19 cellular contexts compared by ENCODE assay signal in genomic region chr10:92829042-92829785, GRCh38. TPM values are rescaled to one million over a fixed set of nuclear protein-coding genes. Genes with fewer than 3 reads are reported as not detected.
DNase-seq lines count a peak whose midpoint lies in the region; ATAC-seq lines count a peak whose summit lies in the region.
"Had no signal": no experiment of that assay in that cellular context is flagged by ENCODE, and none has a peak within 500 bp of the region (broad histone marks: within the 10 kb centered on the region; RNA-seq: fewer than 3 reads in every experiment).

No MANE protein-coding gene starts in this region.

- peak; percentile 30 for DNase-seq in ELF-1 (ENCODE audit: low read depth, low spot score)
- DNase-seq in KBM-7: peak; percentile 45
- DNase-seq in SJCRH30: peak; percentile 65 to 72
- DNase-seq in islet precursor cell: peak; percentile 49
- no peak for DNase-seq in stimulated activated effector memory CD8-positive, alpha-beta T cell treated with anti-CD3 and anti-CD28 coated beads, Interleukin-12 subunit alpha, Interleukin-12 subunit beta, amount 100 ng/mL, for 72 hours (ENCODE audit: low spot score in 2 of 2)
- no peak for DNase-seq in germinal center (ENCODE audit: low spot score)
- DNase-seq: activated CD4-positive, CD25-positive, alpha-beta regulatory T cell treated with anti-CD3 and anti-CD28 coated beads, Interleukin-2, amount 50 U/mL, for 72 hours; activated naive CD8-positive, alpha-beta T cell treated with anti-CD3 and anti-CD28 coated beads, Interleukin-2, amount 50 U/mL, for 24 hours; AML-193; COR-L47; MM.1S; NCI-H2029 treated with DMSO at 0.1 percent for 48 hours; NCI-H526 treated with DMSO at 0.1 percent for 48 hours; stimulated activated CD4-positive, alpha-beta T cell treated with anti-CD3 and anti-CD28 coated beads, Interleukin-2, amount 100 ng/mL, for 24 hours; stimulated activated naive CD8-positive, alpha-beta T cell treated with anti-CD3 and anti-CD28 coated beads, Interleukin-15, Interleukin-2, amounts not matched to agents 100 U/mL and 50 U/mL, for 24 hours had no signal

- no peak overlapping the region for H3K27ac ChIP-seq in SJCRH30
- H3K27ac ChIP-seq: breast epithelium had no signal

- no peak for ATAC-seq in stimulated activated effector memory CD8-positive, alpha-beta T cell treated with anti-CD3 and anti-CD28 coated beads, Interleukin-12 subunit alpha, Interleukin-12 subunit beta, amount 100 ng/mL, for 72 hours
- ATAC-seq in GM21515 (IDR thresholded peaks at IDR 0.05; ENCODE audit: unreplicated experiment): no peak
- ATAC-seq: activated naive CD8-positive, alpha-beta T cell treated with anti-CD3 and anti-CD28 coated beads, Interleukin-2, amount 50 U/mL, for 24 hours; stimulated activated naive CD8-positive, alpha-beta T cell treated with anti-CD3 and anti-CD28 coated beads, Interleukin-15, Interleukin-2, amounts not matched to agents 100 U/mL and 50 U/mL, for 24 hours had no signal

- H3K27ac Mint-ChIP-seq in stimulated activated effector memory CD8-positive, alpha-beta T cell treated with anti-CD3 and anti-CD28 coated beads, Interleukin-12 subunit alpha, Interleukin-12 subunit beta, amount 100 ng/mL, for 72 hours: no peak overlapping the region
- H3K27ac Mint-ChIP-seq: activated naive CD8-positive, alpha-beta T cell treated with anti-CD3 and anti-CD28 coated beads, Interleukin-2, amount 50 U/mL, for 24 hours had no signal

- H3K36me3 ChIP-seq in SJCRH30: no peaks in the 10 kb centered on the region
- H3K36me3 ChIP-seq: breast epithelium, tibial nerve had no signal

- no peaks in the 10 kb centered on the region for H3K9me3 ChIP-seq in SJCRH30 (replicated peaks)
- H3K9me3 ChIP-seq: breast epithelium, tibial nerve had no signal

- H3K9me3 Mint-ChIP-seq in stimulated activated effector memory CD8-positive, alpha-beta T cell treated with anti-CD3 and anti-CD28 coated beads, Interleukin-12 subunit alpha, Interleukin-12 subunit beta, amount 100 ng/mL, for 72 hours: no peaks in the 10 kb centered on the region
- H3K9me3 Mint-ChIP-seq: nephron had no signal

- peaks cover 4% of the 10 kb centered on the region; the same call in 1 of the 2 replicates for H3K4me1 ChIP-seq in SJCRH30
- H3K4me1 ChIP-seq: breast epithelium, tibial nerve had no signal

- no peaks in the 10 kb centered on the region for H3K36me3 Mint-ChIP-seq in stimulated activated effector memory CD8-positive, alpha-beta T cell treated with anti-CD3 and anti-CD28 coated beads, Interleukin-12 subunit alpha, Interleukin-12 subunit beta, amount 100 ng/mL, for 72 hours

- H3K4me1 Mint-ChIP-seq in stimulated activated effector memory CD8-positive, alpha-beta T cell treated with anti-CD3 and anti-CD28 coated beads, Interleukin-12 subunit alpha, Interleukin-12 subunit beta, amount 100 ng/mL, for 72 hours: peaks cover 7% of the 10 kb centered on the region

- H3K27me3 ChIP-seq in SJCRH30: no peaks in the 10 kb centered on the region
- H3K27me3 ChIP-seq: breast epithelium, tibial nerve had no signal

- in situ Hi-C loops in KBM-7 (cut with MboI; ENCODE audit: low pct_unique_long_range_greater_than_20kb, low sequenced_read_pairs): no loop called here

- H3K4me3 ChIP-seq in SJCRH30: no peak overlapping the region
- H3K4me3 ChIP-seq: breast epithelium, tibial nerve had no signal

- H3K4me3 Mint-ChIP-seq in stimulated activated effector memory CD8-positive, alpha-beta T cell treated with anti-CD3 and anti-CD28 coated beads, Interleukin-12 subunit alpha, Interleukin-12 subunit beta, amount 100 ng/mL, for 72 hours: no peak overlapping the region
- H3K4me3 Mint-ChIP-seq: activated naive CD8-positive, alpha-beta T cell treated with anti-CD3 and anti-CD28 coated beads, Interleukin-2, amount 50 U/mL, for 24 hours; nephron had no signal

RNA-seq across cellular contexts. Expression of gene EXOC6, which starts 19.1 kb away (rescaled TPM):
- 5.9 and 8.0 TPM in 2 replicates for total RNA-seq in SJCRH30 (2014; rRNA removed; shearing (Covaris generic))

Comparison
In these comparisons a context has a peak if more than half of its experiments do, and no peak if none do; other contexts are left out.
1. DNase-seq: peak in ELF-1 (single experiment), KBM-7 (single experiment), SJCRH30 (2 of 2) and islet precursor cell (single experiment); none in stimulated activated effector memory CD8-positive, alpha-beta T cell treated with anti-CD3 and anti-CD28 coated beads, Interleukin-12 subunit alpha, Interleukin-12 subunit beta, amount 100 ng/mL, for 72 hours (0 of 2) and germinal center (single experiment).